ENCODE assay signal across 22 cellular contexts in the genomic region with DNA sequence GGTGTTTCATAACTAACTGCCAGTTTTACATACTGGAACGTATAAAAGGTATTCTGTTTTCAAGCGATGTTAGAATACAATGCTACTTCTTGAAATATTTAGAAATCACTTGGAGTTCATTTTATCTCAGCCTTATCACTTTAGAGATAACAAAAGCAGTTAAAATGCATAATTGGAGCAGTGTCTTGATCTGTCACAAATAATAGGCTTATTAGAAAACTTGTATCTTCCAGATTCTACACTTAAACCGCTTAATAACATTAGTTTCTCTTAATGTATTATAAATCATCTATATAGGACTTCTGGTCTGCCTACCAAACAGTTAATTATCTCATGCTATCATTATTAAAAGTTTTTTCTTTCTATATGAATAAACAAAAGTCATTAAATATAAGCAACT.
A peak's percentile ranks its signal among the peaks of the same experiment; 100 is the strongest.
DNase-seq lines count a peak whose midpoint lies in the region; ATAC-seq, FAIRE-seq and TF ChIP-seq lines count a peak whose summit lies in the region.
"Had no signal": no experiment of that assay in that cellular context is flagged by ENCODE, and none has a peak within 500 bp of the region (broad histone marks: within the 10 kb centered on the region; RNA-seq: fewer than 3 reads in every experiment).

No MANE protein-coding gene starts in this region.

- no peaks in the 10 kb centered on the region for H3F3A ChIP-seq in SK-N-SH (replicated peaks; ENCODE audit: insufficient read depth)

- POLR2A ChIA-PET in SK-N-SH (lab: Yijun Ruan, JAX): no interaction called here

- H3K4me2 ChIP-seq in SK-N-SH: no peak overlapping the region
- H3K4me2 ChIP-seq: BLaER1 had no signal

- no peaks in the 10 kb centered on the region for H4K20me1 ChIP-seq in SK-N-SH (ENCODE audit: insufficient read depth)
- H4K20me1 ChIP-seq: BLaER1 had no signal

- no peak for DNase-seq in SK-N-SH
- DNase-seq in small intestine: no peak
- no peak for DNase-seq in DMS153 (lab: John Stamatoyannopoulos, UW)
- no peak for DNase-seq in foreskin melanocyte
- DNase-seq: 8988T; ACHN; BE2C; C1 segment of cervical spinal cord; CD4-positive, alpha-beta memory T cell; CD4-positive, CD25-positive, alpha-beta regulatory T cell; CD8-positive, alpha-beta memory T cell; COR-L47; DMS 273 treated with DMSO at 0.1 percent for 48 hours; DMS79 treated with DMSO at 0.1 percent for 48 hours; GDM1 had no signal

- H3K79me2 ChIP-seq in SK-N-SH (ENCODE audit: insufficient read depth): peaks cover 8% of the 10 kb centered on the region; the same call in 1 of the 2 replicates

- H3K9me2 ChIP-seq in SK-N-SH: no peaks in the 10 kb centered on the region

- FAIRE-seq in islet of Langerhans (lab: Jason Lieb, UNC) (peak; percentile 30), small intestine (lab: Jason Lieb, UNC) (peak; percentile 30)
- FAIRE-seq: A204.1, GM12878, GM12892, GM18507 had no signal

- no peak for ATAC-seq in GM19397 (IDR thresholded peaks at IDR 0.05; ENCODE audit: unreplicated experiment)
- ATAC-seq: GM12878 had no signal

- H3K27me3 ChIP-seq in SK-N-SH (ENCODE audit: insufficient read depth): no peaks in the 10 kb centered on the region
- H3K27me3 ChIP-seq in small intestine (ENCODE audit: control insufficient read depth in 2 of 2, insufficient read depth in 2 of 2, low read length in 2 of 2): no peaks in the 10 kb centered on the region
- H3K27me3 ChIP-seq: BE2C, BLaER1 had no signal

- H3K36me3 ChIP-seq in SK-N-SH (replicated peaks in 1 of 2; ENCODE audit: control insufficient read depth in 1 of 2, insufficient read depth in 2 of 2, low read length in 1 of 2): no peaks in the 10 kb centered on the region
- H3K36me3 ChIP-seq in small intestine (ENCODE audit: control insufficient read depth in 2 of 2, insufficient read depth in 2 of 2, low read length in 2 of 2): no peaks in the 10 kb centered on the region
- H3K36me3 ChIP-seq: BE2C, BLaER1 had no signal

- H3K9ac ChIP-seq in SK-N-SH: no peak overlapping the region
- H3K9ac ChIP-seq: BLaER1 had no signal

- H2AFZ ChIP-seq in SK-N-SH (ENCODE audit: low read depth): no peak overlapping the region

- peak in 1 of 2 experiments; percentile 88; a peak in 2 of 4 replicates for TF ChIP-seq EP300 in SK-N-SH (IDR thresholded peaks at IDR 0.05; ENCODE audit: borderline replicate concordance in 1 of 2, low read depth in 1 of 2, low read length in 1 of 2)

- WGBS in SK-N-SH (ENCODE audit: low lambda C conversion rate): 82% methylated on average over 3 of the region's 3 CpGs
- 56 to 76% (median 72%) methylated on average over 3 of the region's 3 CpGs for WGBS in small intestine, 3 donors

- no peak for TF ChIP-seq CTCF in SK-N-SH (IDR thresholded peaks at IDR 0.05)

- H3K4me1 ChIP-seq in SK-N-SH (ENCODE audit: control insufficient read depth in 1 of 2, insufficient read depth in 2 of 2, low read depth in 1 of 2, low read length in 1 of 2): peaks cover 0 to 5% of the 10 kb centered on the region in 2 experiments; a peak in 2 of 4 replicates
- no peaks in the 10 kb centered on the region for H3K4me1 ChIP-seq in small intestine (ENCODE audit: control insufficient read depth in 2 of 2, insufficient read depth in 1 of 2, low read depth in 1 of 2, low read length in 1 of 2)

- no peaks in the 10 kb centered on the region for H3K9me3 ChIP-seq in SK-N-SH
- H3K9me3 ChIP-seq in small intestine (ENCODE audit: control insufficient read depth, low read depth): no peaks in the 10 kb centered on the region
- H3K9me3 ChIP-seq: BE2C had no signal

- CTCF ChIA-PET in SK-N-SH (lab: Yijun Ruan, JAX): no interaction called here

- TF ChIP-seq RAD21 in SK-N-SH (IDR thresholded peaks at IDR 0.05; ENCODE audit: low read length): no peak

- H3K27ac ChIP-seq in SK-N-SH (ENCODE audit: low read depth in 2 of 2, low read length in 1 of 2) (no peak overlapping the region; a peak in 1 of 4 replicates), small intestine (ENCODE audit: low read depth in 1 of 2, low read length in 1 of 2) (no peak overlapping the region)
- H3K27ac ChIP-seq: BLaER1 had no signal

- H3K4me3 ChIP-seq in SK-N-SH (ENCODE audit: low read depth in 2 of 2, low read length in 1 of 2) (no peak overlapping the region), small intestine (ENCODE audit: low read depth in 1 of 2, low read length in 2 of 2) (no peak overlapping the region)
- H3K4me3 ChIP-seq: BLaER1, GM12878 had no signal

TF ChIP-seq in SK-N-SH, 30 proteins besides CTCF, POLR2A, EP300 and RAD21:
- TF ChIP-seq GATA2 (CRISPR knock-in tag; IDR thresholded peaks at IDR 0.05): peak; percentile 44; the same call in 1 of the 2 replicates
- no peak for TF ChIP-seq TEAD4 (IDR thresholded peaks at IDR 0.05; ENCODE audit: borderline replicate concordance, insufficient read depth)
- TF ChIP-seq NRF1 (IDR thresholded peaks at IDR 0.05; ENCODE audit: low read depth, low read length): no peak
- TF ChIP-seq RCOR1 (IDR thresholded peaks at IDR 0.05; ENCODE audit: low read length): peak; percentile 43; the same call in 1 of the 2 replicates
